ENCODE assay signal across 21 cellular contexts in genomic region chr15:69661446-69661845, GRCh38.
DNase-seq lines count a peak whose midpoint lies in the region; ATAC-seq, FAIRE-seq and TF ChIP-seq lines count a peak whose summit lies in the region.
"Had no signal": no experiment of that assay in that cellular context is flagged by ENCODE, and none has a peak within 500 bp of the region (broad histone marks: within the 10 kb centered on the region; RNA-seq: fewer than 3 reads in every experiment).

No MANE protein-coding gene starts in this region.

- ATAC-seq in HG03460 (IDR thresholded peaks at IDR 0.05; ENCODE audit: unreplicated experiment), result no peak
- ATAC-seq: A549, GM12878, HCT116 had no signal

- no peaks in the 10 kb centered on the region for H3K36me3 ChIP-seq in neutrophil
- H3K36me3 ChIP-seq: BLaER1 had no signal

- peak; percentile 10 for DNase-seq in NCI-H2171 treated with DMSO at 0.1 percent for 48 hours (lab: John Stamatoyannopoulos, UW)
- DNase-seq in NCI-H2171 (lab: John Stamatoyannopoulos, UW), result no peak
- no peak for DNase-seq in HTR-8/SVneo (ENCODE audit: insufficient read length, low spot score)
- DNase-seq in coronary artery (ENCODE audit: low spot score), result peak; percentile 31
- DNase-seq in RPMI8226, result no peak
- no peak for DNase-seq in activated CD4-positive, alpha-beta T cell treated with anti-CD3 and anti-CD28 coated beads, Interleukin-2, amount 10 ng/mL, durations not matched to agents 24 days and 14 days
- DNase-seq: CD4-positive, alpha-beta memory T cell; DMS79 treated with DMSO at 0.1 percent for 48 hours; GF-D8; GM23248; H7 had no signal

- peaks cover 31% of the 10 kb centered on the region for H3K27me3 ChIP-seq in neutrophil

- peak; percentile 13 for FAIRE-seq in HTR-8/SVneo (lab: Jason Lieb, UNC)
- FAIRE-seq: A549, GM19239 had no signal

- no peak overlapping the region for H3K27ac Mint-ChIP-seq in activated CD4-positive, alpha-beta T cell treated with anti-CD3 and anti-CD28 coated beads, Interleukin-2, amount 10 ng/mL, durations not matched to agents 24 days and 14 days
- H3K27ac Mint-ChIP-seq: CD4-positive, alpha-beta memory T cell had no signal

- H3K27me3 Mint-ChIP-seq in activated CD4-positive, alpha-beta T cell treated with anti-CD3 and anti-CD28 coated beads, Interleukin-2, amount 10 ng/mL, durations not matched to agents 24 days and 14 days, result peaks cover 12% of the 10 kb centered on the region
- H3K27me3 Mint-ChIP-seq: CD4-positive, alpha-beta memory T cell had no signal

- peaks cover 29 to 31% of the 10 kb centered on the region in 2 experiments for H3K4me1 ChIP-seq in neutrophil (ENCODE audit: control insufficient read depth in 1 of 2, insufficient read depth in 1 of 2, low read depth in 1 of 2, low read length in 1 of 2)
- H3K4me1 ChIP-seq: A549 had no signal

- peaks cover 6% of the 10 kb centered on the region for H3K4me1 Mint-ChIP-seq in activated CD4-positive, alpha-beta T cell treated with anti-CD3 and anti-CD28 coated beads, Interleukin-2, amount 10 ng/mL, durations not matched to agents 24 days and 14 days

- H3K4me3 ChIP-seq in coronary artery (no peak overlapping the region), neutrophil (ENCODE audit: low read depth in 1 of 2, low read length in 1 of 2) (peak overlapping the region; percentile 9 to 47)
- H3K4me3 ChIP-seq: A549, BLaER1, GM12878, GM23248 had no signal

- no peaks in the 10 kb centered on the region for H3K9me3 ChIP-seq in neutrophil
- H3K9me3 ChIP-seq: A549, BLaER1 had no signal

- no peak overlapping the region for H3K27ac ChIP-seq in coronary artery
- H3K27ac ChIP-seq in neutrophil, result peak overlapping the region; percentile 74
- H3K27ac ChIP-seq: 22Rv1, A549, BLaER1, GM23248, KMS-11 had no signal

- H3K4me3 Mint-ChIP-seq in activated CD4-positive, alpha-beta T cell treated with anti-CD3 and anti-CD28 coated beads, Interleukin-2, amount 10 ng/mL, durations not matched to agents 24 days and 14 days, result no peak overlapping the region
- H3K4me3 Mint-ChIP-seq: CD14-positive monocyte; CD4-positive, alpha-beta memory T cell had no signal

- H3K9me3 Mint-ChIP-seq in activated CD4-positive, alpha-beta T cell treated with anti-CD3 and anti-CD28 coated beads, Interleukin-2, amount 10 ng/mL, durations not matched to agents 24 days and 14 days, result no peaks in the 10 kb centered on the region
- H3K9me3 Mint-ChIP-seq: CD14-positive monocyte; CD4-positive, alpha-beta memory T cell had no signal

- no peaks in the 10 kb centered on the region for H3K36me3 Mint-ChIP-seq in activated CD4-positive, alpha-beta T cell treated with anti-CD3 and anti-CD28 coated beads, Interleukin-2, amount 10 ng/mL, durations not matched to agents 24 days and 14 days (ENCODE audit: low read depth)
- H3K36me3 Mint-ChIP-seq: CD4-positive, alpha-beta memory T cell had no signal

- intact Hi-C loops in activated CD4-positive, alpha-beta T cell treated with anti-CD3 and anti-CD28 coated beads, Interleukin-2, amount 10 ng/mL, durations not matched to agents 24 days and 14 days (cut with micrococcal nuclease), result no loop called here

- TF ChIP-seq CTCF in coronary artery (IDR thresholded peaks at IDR 0.05) (no peak), neutrophil (IDR thresholded peaks at IDR 0.05) (no peak)

Comparison
In these comparisons a context has a peak if more than half of its experiments do, and no peak if none do; other contexts are left out.
1. DNase-seq: peak in NCI-H2171 treated with DMSO at 0.1 percent for 48 hours (single experiment) and coronary artery (single experiment); none in NCI-H2171 (single experiment), HTR-8/SVneo (single experiment), RPMI8226 (single experiment) and activated CD4-positive, alpha-beta T cell treated with anti-CD3 and anti-CD28 coated beads, Interleukin-2, amount 10 ng/mL, durations not matched to agents 24 days and 14 days (single experiment).